1 cellular context compared by ENCODE assay signal in the genomic region with DNA sequence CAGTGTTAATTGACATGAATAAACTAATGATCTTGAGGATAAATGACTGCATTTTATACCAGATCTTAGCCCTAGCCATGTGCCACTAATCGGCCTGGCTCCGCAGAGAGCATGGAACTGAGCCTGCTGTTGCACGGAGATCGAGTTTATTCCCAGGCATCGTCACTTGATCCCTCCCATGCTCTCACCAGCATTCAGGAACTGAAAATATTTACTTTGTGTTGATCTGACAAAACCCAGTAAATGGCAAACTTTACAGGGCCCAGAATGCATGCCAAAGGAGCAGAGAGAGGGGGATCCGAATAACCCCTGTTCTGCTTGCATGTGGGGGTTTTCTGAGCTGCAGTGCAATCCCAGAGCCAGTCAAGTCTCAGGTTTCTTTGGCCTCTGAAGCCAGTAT.
TF ChIP-seq lines count a peak whose summit lies in the region.

No MANE protein-coding gene starts in this region.

TF ChIP-seq in GM23338, 12 proteins besides CTCF, POLR2A, EP300 and RAD21 (continued from another document):
- TF ChIP-seq ZNF462 (CRISPR knock-in tag; IDR thresholded peaks at IDR 0.05) (no peak), ZNF331 (CRISPR knock-in tag; IDR thresholded peaks at IDR 0.05; ENCODE audit: low read depth) (no peak), JUNB (IDR thresholded peaks at IDR 0.05; ENCODE audit: unreplicated experiment) (no peak), ETS1 (IDR thresholded peaks at IDR 0.05) (no peak), REST (IDR thresholded peaks at IDR 0.05; ENCODE audit: unreplicated experiment) (no peak), EZH2phosphoT487 (IDR thresholded peaks at IDR 0.05; ENCODE audit: unreplicated experiment) (no peak)
